ENCODE assay signal across 8 cellular contexts in the genomic region with DNA sequence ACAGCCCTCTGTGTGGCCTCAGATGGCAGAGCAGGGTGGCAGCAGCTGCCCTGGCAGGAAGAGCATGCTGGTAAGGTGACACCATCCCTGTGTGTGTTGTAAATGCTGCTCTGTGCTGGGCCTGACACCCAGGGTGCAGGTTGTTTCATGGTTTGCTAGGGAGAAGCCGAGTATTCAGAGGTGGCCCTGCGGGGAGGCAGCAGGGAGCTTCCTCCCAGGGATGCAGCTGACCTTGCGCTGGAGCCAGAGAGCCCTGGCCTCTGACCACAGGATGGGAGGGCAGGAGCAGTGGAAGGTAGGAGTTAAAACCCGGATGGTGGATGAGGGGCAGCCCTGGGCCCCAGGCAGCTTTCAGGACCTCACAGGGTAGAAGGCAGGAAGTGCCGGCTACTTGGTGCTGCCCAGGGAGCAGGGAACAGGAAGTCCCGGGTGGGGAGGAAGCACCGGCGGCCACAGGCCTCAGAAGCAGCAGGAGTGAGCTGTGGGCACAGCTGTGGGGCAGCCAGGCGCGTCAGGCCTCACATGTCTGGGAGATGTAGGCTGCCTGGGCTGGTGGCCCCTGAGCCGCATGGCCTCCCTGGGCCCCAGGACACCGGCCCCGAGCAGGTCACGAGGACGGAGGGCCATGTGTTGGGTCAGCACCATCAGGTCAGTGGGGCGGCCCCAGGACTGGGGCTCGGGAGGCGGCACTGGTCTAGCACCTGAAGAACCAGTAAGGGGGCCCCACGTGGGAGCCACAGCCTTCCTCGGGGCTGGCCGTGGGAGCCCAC. TPM values are rescaled to one million over a fixed set of nuclear protein-coding genes. Genes with fewer than 3 reads are reported as not detected.
A peak's percentile ranks its signal among the peaks of the same experiment; 100 is the strongest.
DNase-seq lines count a peak whose midpoint lies in the region; ATAC-seq and TF ChIP-seq lines count a peak whose summit lies in the region.

No MANE protein-coding gene starts in this region.

- H2AFZ ChIP-seq in trophoblast cell (ENCODE audit: insufficient read depth, low read length, poor library complexity), result peak overlapping the region; percentile 42

- H3K36me3 Mint-ChIP-seq in activated T-helper 2 cell treated with anti-CD3 and anti-CD28 coated beads, Interferon-gamma antibody, Interleukin-2, Interleukin-4, amounts not matched to agents 10 μg/mL and 5 μg/mL and 100 μg/mL, durations not matched to agents 14 hours and 24 hours and 36 hours (ENCODE audit: low read depth), result peaks cover 30% of the 10 kb centered on the region

- peak overlapping the region; percentile 16 to 44 for H3K4me3 ChIP-seq in gastroesophageal sphincter
- no peak overlapping the region for H3K4me3 ChIP-seq in trophoblast cell (ENCODE audit: low read depth, low read length)

- peak overlapping the region; percentile 98 for H3K27ac Mint-ChIP-seq in activated T-helper 2 cell treated with anti-CD3 and anti-CD28 coated beads, Interferon-gamma antibody, Interleukin-2, Interleukin-4, amounts not matched to agents 10 μg/mL and 5 μg/mL and 100 μg/mL, durations not matched to agents 14 hours and 24 hours and 36 hours

- no peak for TF ChIP-seq POLR2A in gastroesophageal sphincter (IDR thresholded peaks at IDR 0.05)

- no peak overlapping the region for H3K4ac ChIP-seq in trophoblast cell (ENCODE audit: low read depth, low read length)

- peak overlapping the region; percentile 69 for H4K12ac ChIP-seq in trophoblast cell (ENCODE audit: low read depth, low read length)

- no peaks in the 10 kb centered on the region for H3K27me3 Mint-ChIP-seq in activated T-helper 2 cell treated with anti-CD3 and anti-CD28 coated beads, Interferon-gamma antibody, Interleukin-2, Interleukin-4, amounts not matched to agents 10 μg/mL and 5 μg/mL and 100 μg/mL, durations not matched to agents 14 hours and 24 hours and 36 hours (ENCODE audit: low read depth)

- H3K18ac ChIP-seq in trophoblast cell (ENCODE audit: low read length), result peak overlapping the region; percentile 49

- H3K14ac ChIP-seq in trophoblast cell (ENCODE audit: low read length), result peak overlapping the region; percentile 19

- no peak overlapping the region for H3K23ac ChIP-seq in trophoblast cell (ENCODE audit: low read length)

- 48 to 60% methylated on average over 1 to 4 of the region's 21 CpGs for WGBS in gastroesophageal sphincter (ENCODE audit: low coverage in 1 of 2), 2 donors
- no CpG with 5 or more reads among the region's 21 CpGs for WGBS in trophoblast cell (ENCODE audit: extremely low coverage, insufficient coverage, insufficient read length)

- peak overlapping the region; percentile 96 for H3K4me3 Mint-ChIP-seq in activated T-helper 2 cell treated with anti-CD3 and anti-CD28 coated beads, Interferon-gamma antibody, Interleukin-2, Interleukin-4, amounts not matched to agents 10 μg/mL and 5 μg/mL and 100 μg/mL, durations not matched to agents 14 hours and 24 hours and 36 hours (ENCODE audit: low read depth)

- H3K9ac ChIP-seq in trophoblast cell (ENCODE audit: low read length), result peak overlapping the region; percentile 42

- H3K4me1 ChIP-seq in gastroesophageal sphincter (peaks cover 0 to 68% (median 36%) of the 10 kb centered on the region in 3 donors), trophoblast cell (ENCODE audit: control insufficient read depth in 1 of 2, insufficient read depth in 2 of 2, low read length in 2 of 2) (peaks cover 4 to 7% of the 10 kb centered on the region in 2 experiments)

- H3K79me1 ChIP-seq in trophoblast cell (ENCODE audit: low read length), result peaks cover 3% of the 10 kb centered on the region

- H2BK5ac ChIP-seq in trophoblast cell (ENCODE audit: low read depth, low read length, poor library complexity), result no peak overlapping the region

- H3K27me3 ChIP-seq in gastroesophageal sphincter, result no peaks in the 10 kb centered on the region
- no peaks in the 10 kb centered on the region for H3K27me3 ChIP-seq in trophoblast cell (ENCODE audit: insufficient read depth, low read length)

- intact Hi-C loops in activated T-helper 2 cell treated with anti-CD3 and anti-CD28 coated beads, Interferon-gamma antibody, Interleukin-2, Interleukin-4, amounts not matched to agents 10 μg/mL and 5 μg/mL and 100 μg/mL, durations not matched to agents 14 hours and 24 hours and 36 hours (cut with micrococcal nuclease), result loop anchor here (1.0 to 5.0 kb wide), 3 partner anchors 14 to 47 kb away; no protein-coding TSS in a partner anchor

- peak overlapping the region; percentile 13 for H2BK120ac ChIP-seq in trophoblast cell (ENCODE audit: insufficient read depth, low read length, poor library complexity)

- peak overlapping the region; percentile 33 for H2AK5ac ChIP-seq in trophoblast cell (ENCODE audit: low read length)

- TF ChIP-seq CTCF in gastroesophageal sphincter (IDR thresholded peaks at IDR 0.05), result no peak

- peak overlapping the region; percentile 88 for H4K8ac ChIP-seq in trophoblast cell (ENCODE audit: low read depth, low read length)

- peaks cover 37% of the 10 kb centered on the region for H3K4me1 Mint-ChIP-seq in activated T-helper 2 cell treated with anti-CD3 and anti-CD28 coated beads, Interferon-gamma antibody, Interleukin-2, Interleukin-4, amounts not matched to agents 10 μg/mL and 5 μg/mL and 100 μg/mL, durations not matched to agents 14 hours and 24 hours and 36 hours (ENCODE audit: low read depth)

- H2BK12ac ChIP-seq in trophoblast cell (ENCODE audit: low read length), result no peak overlapping the region

- peaks cover 0 to 10% of the 10 kb centered on the region in 2 donors for H3K36me3 ChIP-seq in gastroesophageal sphincter
- H3K36me3 ChIP-seq in trophoblast cell (ENCODE audit: control insufficient read depth in 1 of 2, insufficient read depth in 2 of 2, low read length in 2 of 2), result no peaks in the 10 kb centered on the region

- H3K9me3 ChIP-seq in gastroesophageal sphincter (no peaks in the 10 kb centered on the region), trophoblast cell (ENCODE audit: insufficient read depth, low read depth, low read length) (no peaks in the 10 kb centered on the region)

- DNase-seq in AG08396 (ENCODE audit: low spot score) (peak; percentile 50), OCI-M1 (lab: John Stamatoyannopoulos, UW) (peak; percentile 91), trophoblast cell (peak in 1 of 2 donors; percentile 26), NCI-H524 treated with DMSO at 0.1 percent for 48 hours (lab: John Stamatoyannopoulos, UW) (no peak)
- peak; percentile 60 for DNase-seq in activated T-helper 2 cell treated with anti-CD3 and anti-CD28 coated beads, Interferon-gamma antibody, Interleukin-2, Interleukin-4, amounts not matched to agents 10 μg/mL and 5 μg/mL and 100 μg/mL, durations not matched to agents 14 hours and 24 hours and 36 hours (ENCODE audit: low spot score)

- peak overlapping the region in 3 of 4 donors; percentile 71 to 77 (median 73) for H3K27ac ChIP-seq in gastroesophageal sphincter
- H3K27ac ChIP-seq in trophoblast cell (ENCODE audit: low read depth, low read length), result no peak overlapping the region

- H3K4me2 ChIP-seq in trophoblast cell (ENCODE audit: low read length), result no peak overlapping the region

- ATAC-seq in GM18907 (IDR thresholded peaks at IDR 0.05; ENCODE audit: unreplicated experiment), result peak; percentile 76
- ATAC-seq in HG03135 (IDR thresholded peaks at IDR 0.05; ENCODE audit: unreplicated experiment), result peak; percentile 64
- ATAC-seq in gastroesophageal sphincter, result peak; percentile 77

- TF ChIP-seq EP300 in gastroesophageal sphincter (IDR thresholded peaks at IDR 0.05), result no peak

- H3K79me2 ChIP-seq in trophoblast cell (ENCODE audit: control insufficient read depth, insufficient read depth, low read length, poor library complexity), result no peaks in the 10 kb centered on the region

- H4K91ac ChIP-seq in trophoblast cell (ENCODE audit: low read depth, low read length), result peak overlapping the region; percentile 60

- H3K9me3 Mint-ChIP-seq in activated T-helper 2 cell treated with anti-CD3 and anti-CD28 coated beads, Interferon-gamma antibody, Interleukin-2, Interleukin-4, amounts not matched to agents 10 μg/mL and 5 μg/mL and 100 μg/mL, durations not matched to agents 14 hours and 24 hours and 36 hours, result no peaks in the 10 kb centered on the region

RNA-seq across cellular contexts. Expression of a gene that starts 19.1 kb away (rescaled TPM):
- 64.3 and 72.7 TPM in 2 replicates for total RNA-seq in activated T-helper 2 cell treated with anti-CD3 and anti-CD28 coated beads, Interferon-gamma antibody, Interleukin-2, Interleukin-4, amounts not matched to agents 10 μg/mL and 5 μg/mL and 100 μg/mL, durations not matched to agents 14 hours and 24 hours and 36 hours
- total RNA-seq in gastroesophageal sphincter, result 10 to 100 TPM; 26.8 to 36.4 (median 29.3) TPM
- 21.3 and 21.9 TPM in 2 replicates for polyA plus RNA-seq in trophoblast cell (2013)

RNA-seq across cellular contexts. Expression of a gene that starts 31.6 kb away (rescaled TPM):
- total RNA-seq in activated T-helper 2 cell treated with anti-CD3 and anti-CD28 coated beads, Interferon-gamma antibody, Interleukin-2, Interleukin-4, amounts not matched to agents 10 μg/mL and 5 μg/mL and 100 μg/mL, durations not matched to agents 14 hours and 24 hours and 36 hours, result 240 and 242 TPM in 2 replicates
- 100 to 1,000 TPM; 230 to 384 (median 297) TPM for total RNA-seq in gastroesophageal sphincter
- polyA plus RNA-seq in trophoblast cell (2013), result 225 and 238 TPM in 2 replicates

RNA-seq across cellular contexts. Expression of a gene that starts 55.9 kb away (rescaled TPM):
- total RNA-seq in activated T-helper 2 cell treated with anti-CD3 and anti-CD28 coated beads, Interferon-gamma antibody, Interleukin-2, Interleukin-4, amounts not matched to agents 10 μg/mL and 5 μg/mL and 100 μg/mL, durations not matched to agents 14 hours and 24 hours and 36 hours, result 69.2 and 72.1 TPM in 2 replicates
- 10 to 100 TPM; 54.8 to 74.0 (median 70.4) TPM for total RNA-seq in gastroesophageal sphincter
- 52.2 and 57.7 TPM in 2 replicates for polyA plus RNA-seq in trophoblast cell (2013)
